Comparison of ENCODE assay signal across 1 cellular context in the genomic region with DNA sequence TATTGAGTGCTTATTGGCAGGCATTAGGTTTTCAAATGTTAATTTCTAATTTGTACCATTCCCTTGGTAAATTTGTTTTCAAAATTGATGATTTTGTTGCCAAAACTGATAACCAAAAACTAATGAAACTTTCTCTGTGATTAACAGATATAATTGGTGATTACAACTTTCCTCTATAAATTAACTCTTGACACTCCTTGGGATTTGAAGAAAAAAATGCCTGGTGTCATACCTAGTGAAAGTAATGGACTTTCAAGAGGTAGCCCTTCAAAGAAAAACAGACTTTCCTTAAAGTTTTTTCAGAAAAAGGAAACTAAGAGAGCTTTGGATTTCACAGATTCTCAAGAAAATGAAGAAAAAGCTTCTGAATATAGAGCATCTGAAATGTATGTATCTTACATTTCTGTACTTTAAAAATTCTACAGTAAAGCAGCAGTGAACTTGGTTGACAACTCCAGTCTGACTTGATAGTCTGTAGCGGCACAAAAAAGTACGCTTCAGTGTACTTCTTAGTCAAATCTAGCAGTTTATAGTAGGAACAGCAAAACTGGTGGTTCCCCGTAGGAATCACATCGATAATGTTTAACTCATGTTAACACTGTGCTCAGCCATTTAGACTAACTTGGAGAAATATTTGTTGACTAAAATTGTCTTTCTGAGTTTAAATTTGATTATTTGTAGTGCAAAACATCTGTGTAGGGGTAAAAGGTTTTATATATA.
TF ChIP-seq lines count a peak whose summit lies in the region.

No MANE protein-coding gene starts in this region.

TF ChIP-seq in HepG2, 621 proteins besides CTCF, POLR2A, EP300 and RAD21 (continued from another document):
- TF ChIP-seq, protein P1, sequence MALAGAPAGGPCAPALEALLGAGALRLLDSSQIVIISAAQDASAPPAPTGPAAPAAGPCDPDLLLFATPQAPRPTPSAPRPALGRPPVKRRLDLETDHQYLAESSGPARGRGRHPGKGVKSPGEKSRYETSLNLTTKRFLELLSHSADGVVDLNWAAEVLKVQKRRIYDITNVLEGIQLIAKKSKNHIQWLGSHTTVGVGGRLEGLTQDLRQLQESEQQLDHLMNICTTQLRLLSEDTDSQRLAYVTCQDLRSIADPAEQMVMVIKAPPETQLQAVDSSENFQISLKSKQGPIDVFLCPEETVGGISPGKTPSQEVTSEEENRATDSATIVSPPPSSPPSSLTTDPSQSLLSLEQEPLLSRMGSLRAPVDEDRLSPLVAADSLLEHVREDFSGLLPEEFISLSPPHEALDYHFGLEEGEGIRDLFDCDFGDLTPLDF (CRISPR knock-in tag; IDR thresholded peaks at IDR 0.05), result 0 out of 2 replicates have a peak, but pooled peaks have one; percentile 22
- TF ChIP-seq, protein P2, sequence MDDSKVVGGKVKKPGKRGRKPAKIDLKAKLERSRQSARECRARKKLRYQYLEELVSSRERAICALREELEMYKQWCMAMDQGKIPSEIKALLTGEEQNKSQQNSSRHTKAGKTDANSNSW (CRISPR knock-in tag; IDR thresholded peaks at IDR 0.05; ENCODE audit: borderline replicate concordance), result no peak
- TF ChIP-seq SMAD1 (CRISPR knock-in tag; IDR thresholded peaks at IDR 0.05; ENCODE audit: borderline replicate concordance, low read depth), result no peak
- TF ChIP-seq ATAD3A (CRISPR knock-in tag; IDR thresholded peaks at IDR 0.05), result no peak
- no peak for TF ChIP-seq PPARG (CRISPR knock-in tag; conservative IDR thresholded peaks at IDR 0.05)
- TF ChIP-seq NFYB (CRISPR knock-in tag; IDR thresholded peaks at IDR 0.05), result no peak
- TF ChIP-seq, protein P3, sequence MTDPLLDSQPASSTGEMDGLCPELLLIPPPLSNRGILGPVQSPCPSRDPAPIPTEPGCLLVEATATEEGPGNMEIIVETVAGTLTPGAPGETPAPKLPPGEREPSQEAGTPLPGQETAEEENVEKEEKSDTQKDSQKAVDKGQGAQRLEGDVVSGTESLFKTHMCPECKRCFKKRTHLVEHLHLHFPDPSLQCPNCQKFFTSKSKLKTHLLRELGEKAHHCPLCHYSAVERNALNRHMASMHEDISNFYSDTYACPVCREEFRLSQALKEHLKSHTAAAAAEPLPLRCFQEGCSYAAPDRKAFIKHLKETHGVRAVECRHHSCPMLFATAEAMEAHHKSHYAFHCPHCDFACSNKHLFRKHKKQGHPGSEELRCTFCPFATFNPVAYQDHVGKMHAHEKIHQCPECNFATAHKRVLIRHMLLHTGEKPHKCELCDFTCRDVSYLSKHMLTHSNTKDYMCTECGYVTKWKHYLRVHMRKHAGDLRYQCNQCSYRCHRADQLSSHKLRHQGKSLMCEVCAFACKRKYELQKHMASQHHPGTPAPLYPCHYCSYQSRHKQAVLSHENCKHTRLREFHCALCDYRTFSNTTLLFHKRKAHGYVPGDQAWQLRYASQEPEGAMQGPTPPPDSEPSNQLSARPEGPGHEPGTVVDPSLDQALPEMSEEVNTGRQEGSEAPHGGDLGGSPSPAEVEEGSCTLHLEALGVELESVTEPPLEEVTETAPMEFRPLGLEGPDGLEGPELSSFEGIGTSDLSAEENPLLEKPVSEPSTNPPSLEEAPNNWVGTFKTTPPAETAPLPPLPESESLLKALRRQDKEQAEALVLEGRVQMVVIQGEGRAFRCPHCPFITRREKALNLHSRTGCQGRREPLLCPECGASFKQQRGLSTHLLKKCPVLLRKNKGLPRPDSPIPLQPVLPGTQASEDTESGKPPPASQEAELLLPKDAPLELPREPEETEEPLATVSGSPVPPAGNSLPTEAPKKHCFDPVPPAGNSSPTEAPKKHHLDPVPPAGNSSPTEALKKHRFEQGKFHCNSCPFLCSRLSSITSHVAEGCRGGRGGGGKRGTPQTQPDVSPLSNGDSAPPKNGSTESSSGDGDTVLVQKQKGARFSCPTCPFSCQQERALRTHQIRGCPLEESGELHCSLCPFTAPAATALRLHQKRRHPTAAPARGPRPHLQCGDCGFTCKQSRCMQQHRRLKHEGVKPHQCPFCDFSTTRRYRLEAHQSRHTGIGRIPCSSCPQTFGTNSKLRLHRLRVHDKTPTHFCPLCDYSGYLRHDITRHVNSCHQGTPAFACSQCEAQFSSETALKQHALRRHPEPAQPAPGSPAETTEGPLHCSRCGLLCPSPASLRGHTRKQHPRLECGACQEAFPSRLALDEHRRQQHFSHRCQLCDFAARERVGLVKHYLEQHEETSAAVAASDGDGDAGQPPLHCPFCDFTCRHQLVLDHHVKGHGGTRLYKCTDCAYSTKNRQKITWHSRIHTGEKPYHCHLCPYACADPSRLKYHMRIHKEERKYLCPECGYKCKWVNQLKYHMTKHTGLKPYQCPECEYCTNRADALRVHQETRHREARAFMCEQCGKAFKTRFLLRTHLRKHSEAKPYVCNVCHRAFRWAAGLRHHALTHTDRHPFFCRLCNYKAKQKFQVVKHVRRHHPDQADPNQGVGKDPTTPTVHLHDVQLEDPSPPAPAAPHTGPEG (CRISPR knock-in tag; IDR thresholded peaks at IDR 0.05), result no peak
- TF ChIP-seq ETV6 (CRISPR knock-in tag; conservative IDR thresholded peaks at IDR 0.05), result no peak
- TF ChIP-seq ZNF616 (CRISPR knock-in tag; IDR thresholded peaks at IDR 0.05; ENCODE audit: low read depth), result no peak
- TF ChIP-seq, protein P4, sequence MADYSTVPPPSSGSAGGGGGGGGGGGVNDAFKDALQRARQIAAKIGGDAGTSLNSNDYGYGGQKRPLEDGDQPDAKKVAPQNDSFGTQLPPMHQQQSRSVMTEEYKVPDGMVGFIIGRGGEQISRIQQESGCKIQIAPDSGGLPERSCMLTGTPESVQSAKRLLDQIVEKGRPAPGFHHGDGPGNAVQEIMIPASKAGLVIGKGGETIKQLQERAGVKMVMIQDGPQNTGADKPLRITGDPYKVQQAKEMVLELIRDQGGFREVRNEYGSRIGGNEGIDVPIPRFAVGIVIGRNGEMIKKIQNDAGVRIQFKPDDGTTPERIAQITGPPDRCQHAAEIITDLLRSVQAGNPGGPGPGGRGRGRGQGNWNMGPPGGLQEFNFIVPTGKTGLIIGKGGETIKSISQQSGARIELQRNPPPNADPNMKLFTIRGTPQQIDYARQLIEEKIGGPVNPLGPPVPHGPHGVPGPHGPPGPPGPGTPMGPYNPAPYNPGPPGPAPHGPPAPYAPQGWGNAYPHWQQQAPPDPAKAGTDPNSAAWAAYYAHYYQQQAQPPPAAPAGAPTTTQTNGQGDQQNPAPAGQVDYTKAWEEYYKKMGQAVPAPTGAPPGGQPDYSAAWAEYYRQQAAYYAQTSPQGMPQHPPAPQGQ (CRISPR knock-in tag; IDR thresholded peaks at IDR 0.05; ENCODE audit: borderline replicate concordance), result no peak
- TF ChIP-seq, protein P5, sequence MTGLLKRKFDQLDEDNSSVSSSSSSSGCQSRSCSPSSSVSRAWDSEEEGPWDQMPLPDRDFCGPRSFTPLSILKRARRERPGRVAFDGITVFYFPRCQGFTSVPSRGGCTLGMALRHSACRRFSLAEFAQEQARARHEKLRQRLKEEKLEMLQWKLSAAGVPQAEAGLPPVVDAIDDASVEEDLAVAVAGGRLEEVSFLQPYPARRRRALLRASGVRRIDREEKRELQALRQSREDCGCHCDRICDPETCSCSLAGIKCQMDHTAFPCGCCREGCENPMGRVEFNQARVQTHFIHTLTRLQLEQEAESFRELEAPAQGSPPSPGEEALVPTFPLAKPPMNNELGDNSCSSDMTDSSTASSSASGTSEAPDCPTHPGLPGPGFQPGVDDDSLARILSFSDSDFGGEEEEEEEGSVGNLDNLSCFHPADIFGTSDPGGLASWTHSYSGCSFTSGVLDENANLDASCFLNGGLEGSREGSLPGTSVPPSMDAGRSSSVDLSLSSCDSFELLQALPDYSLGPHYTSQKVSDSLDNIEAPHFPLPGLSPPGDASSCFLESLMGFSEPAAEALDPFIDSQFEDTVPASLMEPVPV (CRISPR knock-in tag; IDR thresholded peaks at IDR 0.05), result no peak
- TF ChIP-seq PITX1 (CRISPR knock-in tag; IDR thresholded peaks at IDR 0.05), result no peak
- TF ChIP-seq, protein P6, sequence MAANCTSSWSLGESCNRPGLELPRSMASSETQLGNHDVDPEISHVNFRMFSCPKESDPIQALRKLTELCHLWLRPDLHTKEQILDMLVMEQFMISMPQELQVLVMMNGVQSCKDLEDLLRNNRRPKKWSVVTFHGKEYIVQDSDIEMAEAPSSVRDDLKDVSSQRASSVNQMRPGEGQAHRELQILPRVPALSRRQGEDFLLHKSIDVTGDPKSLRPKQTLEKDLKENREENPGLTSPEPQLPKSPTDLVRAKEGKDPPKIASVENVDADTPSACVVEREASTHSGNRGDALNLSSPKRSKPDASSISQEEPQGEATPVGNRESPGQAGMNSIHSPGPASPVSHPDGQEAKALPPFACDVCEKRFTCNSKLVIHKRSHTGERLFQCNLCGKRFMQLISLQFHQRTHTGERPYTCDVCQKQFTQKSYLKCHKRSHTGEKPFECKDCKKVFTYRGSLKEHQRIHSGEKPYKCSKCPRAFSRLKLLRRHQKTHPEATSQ (CRISPR knock-in tag; IDR thresholded peaks at IDR 0.05; ENCODE audit: borderline replicate concordance), result no peak
- no peak for TF ChIP-seq ZNF878 (CRISPR knock-in tag; IDR thresholded peaks at IDR 0.05)
- TF ChIP-seq, protein P7, sequence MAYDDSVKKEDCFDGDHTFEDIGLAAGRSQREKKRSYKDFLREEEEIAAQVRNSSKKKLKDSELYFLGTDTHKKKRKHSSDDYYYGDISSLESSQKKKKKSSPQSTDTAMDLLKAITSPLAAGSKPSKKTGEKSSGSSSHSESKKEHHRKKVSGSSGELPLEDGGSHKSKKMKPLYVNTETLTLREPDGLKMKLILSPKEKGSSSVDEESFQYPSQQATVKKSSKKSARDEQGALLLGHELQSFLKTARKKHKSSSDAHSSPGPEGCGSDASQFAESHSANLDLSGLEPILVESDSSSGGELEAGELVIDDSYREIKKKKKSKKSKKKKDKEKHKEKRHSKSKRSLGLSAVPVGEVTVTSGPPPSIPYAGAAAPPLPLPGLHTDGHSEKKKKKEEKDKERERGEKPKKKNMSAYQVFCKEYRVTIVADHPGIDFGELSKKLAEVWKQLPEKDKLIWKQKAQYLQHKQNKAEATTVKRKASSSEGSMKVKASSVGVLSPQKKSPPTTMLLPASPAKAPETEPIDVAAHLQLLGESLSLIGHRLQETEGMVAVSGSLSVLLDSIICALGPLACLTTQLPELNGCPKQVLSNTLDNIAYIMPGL (CRISPR knock-in tag; IDR thresholded peaks at IDR 0.05; ENCODE audit: borderline replicate concordance in 1 of 2, low read depth in 1 of 2), result no peak
- no peak for TF ChIP-seq TOE1 (CRISPR knock-in tag; IDR thresholded peaks at IDR 0.05)
- TF ChIP-seq, protein P8, sequence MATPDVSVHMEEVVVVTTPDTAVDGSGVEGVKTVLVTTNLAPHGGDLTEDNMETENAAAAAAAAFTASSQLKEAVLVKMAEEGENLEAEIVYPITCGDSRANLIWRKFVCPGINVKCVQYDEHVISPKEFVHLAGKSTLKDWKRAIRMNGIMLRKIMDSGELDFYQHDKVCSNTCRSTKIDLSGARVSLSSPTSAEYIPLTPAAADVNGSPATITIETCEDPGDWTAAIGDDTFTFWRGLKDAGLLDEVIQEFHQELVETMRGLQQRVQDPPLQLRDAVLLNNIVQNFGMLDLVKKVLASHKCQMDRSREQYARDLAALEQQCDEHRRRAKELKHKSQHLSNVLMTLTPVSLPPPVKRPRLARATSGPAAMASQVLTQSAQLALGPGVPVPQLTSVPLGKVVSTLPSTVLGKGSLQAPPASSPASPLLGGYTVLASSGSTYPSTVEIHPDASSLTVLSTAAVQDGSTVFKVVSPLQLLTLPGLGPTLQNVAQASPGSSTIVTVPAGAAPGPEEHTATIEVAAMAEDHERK (CRISPR knock-in tag; IDR thresholded peaks at IDR 0.05; ENCODE audit: low read depth), result no peak
- TF ChIP-seq ZSCAN29 (CRISPR knock-in tag; conservative IDR thresholded peaks at IDR 0.05), result no peak
- no peak for TF ChIP-seq ZFP36L2 (CRISPR knock-in tag; IDR thresholded peaks at IDR 0.05)
- no peak for TF ChIP-seq MXI1 (IDR thresholded peaks at IDR 0.05; ENCODE audit: borderline replicate concordance, low read depth, low read length)
- no peak for TF ChIP-seq ZNF230 (CRISPR knock-in tag; IDR thresholded peaks at IDR 0.05)
- TF ChIP-seq ZNF841 (CRISPR knock-in tag; IDR thresholded peaks at IDR 0.05; ENCODE audit: borderline replicate concordance), result no peak
- TF ChIP-seq, protein P9, sequence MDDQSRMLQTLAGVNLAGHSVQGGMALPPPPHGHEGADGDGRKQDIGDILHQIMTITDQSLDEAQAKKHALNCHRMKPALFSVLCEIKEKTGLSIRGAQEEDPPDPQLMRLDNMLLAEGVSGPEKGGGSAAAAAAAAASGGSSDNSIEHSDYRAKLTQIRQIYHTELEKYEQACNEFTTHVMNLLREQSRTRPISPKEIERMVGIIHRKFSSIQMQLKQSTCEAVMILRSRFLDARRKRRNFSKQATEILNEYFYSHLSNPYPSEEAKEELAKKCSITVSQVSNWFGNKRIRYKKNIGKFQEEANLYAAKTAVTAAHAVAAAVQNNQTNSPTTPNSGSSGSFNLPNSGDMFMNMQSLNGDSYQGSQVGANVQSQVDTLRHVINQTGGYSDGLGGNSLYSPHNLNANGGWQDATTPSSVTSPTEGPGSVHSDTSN (CRISPR knock-in tag; IDR thresholded peaks at IDR 0.05; ENCODE audit: borderline replicate concordance), result no peak
- no peak for TF ChIP-seq KDM2A (CRISPR knock-in tag; IDR thresholded peaks at IDR 0.05; ENCODE audit: borderline replicate concordance, low read depth)
- no peak for TF ChIP-seq CREB1 (IDR thresholded peaks at IDR 0.05)
- TF ChIP-seq CREB1 (CRISPR knock-in tag; IDR thresholded peaks at IDR 0.05), result 0 out of 2 replicates have a peak, but pooled peaks have one; percentile 14
- TF ChIP-seq ARID2 (CRISPR knock-in tag; IDR thresholded peaks at IDR 0.05; ENCODE audit: borderline replicate concordance), result no peak
- TF ChIP-seq ZNF557 (CRISPR knock-in tag; IDR thresholded peaks at IDR 0.05), result no peak
- TF ChIP-seq ZNF335 (CRISPR knock-in tag; IDR thresholded peaks at IDR 0.05), result peak; percentile 73; the same call in 1 of the 2 replicates
- TF ChIP-seq, protein P10, sequence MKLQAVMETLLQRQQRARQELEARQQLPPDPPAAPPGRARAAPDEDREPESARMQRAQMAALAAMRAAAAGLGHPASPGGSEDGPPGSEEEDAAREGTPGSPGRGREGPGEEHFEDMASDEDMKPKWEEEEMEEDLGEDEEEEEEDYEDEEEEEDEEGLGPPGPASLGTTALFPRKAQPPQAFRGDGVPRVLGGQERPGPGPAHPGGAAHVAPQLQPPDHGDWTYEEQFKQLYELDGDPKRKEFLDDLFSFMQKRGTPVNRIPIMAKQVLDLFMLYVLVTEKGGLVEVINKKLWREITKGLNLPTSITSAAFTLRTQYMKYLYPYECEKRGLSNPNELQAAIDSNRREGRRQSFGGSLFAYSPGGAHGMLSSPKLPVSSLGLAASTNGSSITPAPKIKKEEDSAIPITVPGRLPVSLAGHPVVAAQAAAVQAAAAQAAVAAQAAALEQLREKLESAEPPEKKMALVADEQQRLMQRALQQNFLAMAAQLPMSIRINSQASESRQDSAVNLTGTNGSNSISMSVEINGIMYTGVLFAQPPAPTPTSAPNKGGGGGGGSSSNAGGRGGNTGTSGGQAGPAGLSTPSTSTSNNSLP (IDR thresholded peaks at IDR 0.05; ENCODE audit: low read depth, low read length), result 0 out of 2 replicates have a peak, but pooled peaks have one; percentile 44
